In genomic region chr1:202380531-202380930, GRCh38 we compare ENCODE assay signal across 8 cellular contexts. TPM values are rescaled to one million over a fixed set of nuclear protein-coding genes. Genes with fewer than 3 reads are reported as not detected.
DNase-seq lines count a peak whose midpoint lies in the region; ATAC-seq, FAIRE-seq and TF ChIP-seq lines count a peak whose summit lies in the region.
"Not testable (repeated sequence)": the region's sequence is repeated elsewhere in the genome, so short reads cannot be mapped to it uniquely, and the experiment has no call there.

No MANE protein-coding gene starts in this region.

- H3K4me1 Mint-ChIP-seq in activated CD4-positive, alpha-beta T cell treated with anti-CD3 and anti-CD28 coated beads for 36 hours = peaks cover 23% of the 10 kb centered on the region
- H3K4me1 Mint-ChIP-seq in MCF 10A (ENCODE audit: insufficient read depth, unreplicated experiment) (peaks cover 41% of the 10 kb centered on the region), mesothelial cell of epicardium (peaks cover 22% of the 10 kb centered on the region), type B pancreatic cell (ENCODE audit: unreplicated experiment) (peaks cover 21% of the 10 kb centered on the region)

- not testable (repeated sequence) for H3K27ac ChIP-seq in C4-2B

- POLR2A ChIA-PET in activated CD4-positive, alpha-beta T cell treated with anti-CD3 and anti-CD28 coated beads for 36 hours (lab: Charles Lee) = not testable (repeated sequence)
- POLR2A ChIA-PET in MCF 10A (lab: Yijun Ruan, JAX) = interaction anchor here (1.1 kb wide), 1 partner anchor 13 kb away, joined by 3 read pairs; no protein-coding TSS in a partner anchor

- H3K9me3 Mint-ChIP-seq in activated CD4-positive, alpha-beta T cell treated with anti-CD3 and anti-CD28 coated beads for 36 hours (ENCODE audit: low read depth); mesothelial cell of epicardium; type B pancreatic cell: not testable (repeated sequence)
- H3K9me3 Mint-ChIP-seq in MCF 10A (ENCODE audit: unreplicated experiment) = peaks cover 19% of the 10 kb centered on the region

- peak; percentile 12 for ATAC-seq in activated CD4-positive, alpha-beta T cell treated with anti-CD3 and anti-CD28 coated beads for 36 hours

- H3K27ac Mint-ChIP-seq in activated CD4-positive, alpha-beta T cell treated with anti-CD3 and anti-CD28 coated beads for 36 hours = peak overlapping the region; percentile 30
- H3K27ac Mint-ChIP-seq in MCF 10A (ENCODE audit: low read depth, unreplicated experiment) (peak overlapping the region; percentile 10), mesothelial cell of epicardium (peak overlapping the region; percentile 70), type B pancreatic cell (peak overlapping the region; percentile 89)

- H3K27me3 Mint-ChIP-seq in activated CD4-positive, alpha-beta T cell treated with anti-CD3 and anti-CD28 coated beads for 36 hours; MCF 10A (ENCODE audit: insufficient read depth, unreplicated experiment); mesothelial cell of epicardium (ENCODE audit: low read depth); type B pancreatic cell: not testable (repeated sequence)

- intact Hi-C loops in activated CD4-positive, alpha-beta T cell treated with anti-CD3 and anti-CD28 coated beads for 36 hours (cut with DNase I, micrococcal nuclease); MCF 10A (cut with micrococcal nuclease): not testable (repeated sequence)

- DNase-seq in H54 (ENCODE audit: insufficient read length, low spot score); activated CD4-positive, alpha-beta T cell treated with anti-CD3 and anti-CD28 coated beads for 36 hours; MCF 10A (ENCODE audit: unreplicated experiment); mesothelial cell of epicardium (ENCODE audit: low spot score in 2 of 2, unreplicated experiment in 2 of 2); type B pancreatic cell (ENCODE audit: extremely low spot score, unreplicated experiment): not testable (repeated sequence)
- DNase-seq in LoVo (ENCODE audit: low spot score) = peak; percentile 2
- DNase-seq in glomerular visceral epithelial cell (ENCODE audit: extremely low spot score) = peak; percentile 62

- BruUV-seq in MCF 10A (replicated peaks; lab: Mats Ljungman, UMichigan) = not testable (repeated sequence)

- not testable (repeated sequence) for H3K36me3 Mint-ChIP-seq in activated CD4-positive, alpha-beta T cell treated with anti-CD3 and anti-CD28 coated beads for 36 hours (ENCODE audit: low read depth); MCF 10A (ENCODE audit: insufficient read depth, unreplicated experiment); mesothelial cell of epicardium; type B pancreatic cell

- CTCF ChIA-PET in activated CD4-positive, alpha-beta T cell treated with anti-CD3 and anti-CD28 coated beads for 36 hours (lab: Charles Lee) = interaction anchor here (1.1 kb wide), 1 partner anchor 22 kb away, joined by 3 read pairs; no protein-coding TSS in a partner anchor
- CTCF ChIA-PET in MCF 10A (lab: Yijun Ruan, JAX) = interaction anchor here (1.1 kb wide), 1 partner anchor 20 kb away, joined by 3 read pairs; no protein-coding TSS in a partner anchor

- peak; percentile 57 for FAIRE-seq in H54 (lab: Jason Lieb, UNC)

- TF ChIP-seq POLR2A in H54 (IDR thresholded peaks at IDR 0.05; ENCODE audit: low read depth, low read length) = not testable (repeated sequence)

- H3K4me3 Mint-ChIP-seq in activated CD4-positive, alpha-beta T cell treated with anti-CD3 and anti-CD28 coated beads for 36 hours; MCF 10A (ENCODE audit: unreplicated experiment); mesothelial cell of epicardium: not testable (repeated sequence)
- H3K4me3 Mint-ChIP-seq in type B pancreatic cell = peak overlapping the region; percentile 82

- TF ChIP-seq CTCF in C4-2B (conservative IDR thresholded peaks at IDR 0.05) = peak; percentile 45
- TF ChIP-seq CTCF in MCF 10A (IDR thresholded peaks at IDR 0.05; ENCODE audit: unreplicated experiment); mesothelial cell of epicardium (IDR thresholded peaks at IDR 0.05; ENCODE audit: unreplicated experiment); type B pancreatic cell (conservative IDR thresholded peaks at IDR 0.05): not testable (repeated sequence)

RNA-seq across cellular contexts. Expression of gene PPP1R12B, which starts 32.0 kb away (rescaled TPM):
- 10 to 100 TPM; 10.3 to 13.2 TPM for total RNA-seq in activated CD4-positive, alpha-beta T cell treated with anti-CD3 and anti-CD28 coated beads for 36 hours
- total RNA-seq in MCF 10A (2022) (31.1 and 33.8 TPM in 2 replicates), mesothelial cell of epicardium (52.9 to 61.6 TPM (median 53.2 TPM) in 3 replicates), type B pancreatic cell (ENCODE audit: low replicate concordance) (22.2 and 31.2 TPM in 2 replicates)

RNA-seq across cellular contexts. Expression of gene UBE2T, which starts 38.8 kb away (rescaled TPM):
- 100 to 1,000 TPM; 101 to 116 TPM for total RNA-seq in activated CD4-positive, alpha-beta T cell treated with anti-CD3 and anti-CD28 coated beads for 36 hours
- total RNA-seq in MCF 10A (2022) (29.1 and 31.9 TPM in 2 replicates), mesothelial cell of epicardium (18.6 to 21.0 TPM (median 19.4 TPM) in 3 replicates), type B pancreatic cell (ENCODE audit: low replicate concordance) (21.5 and 39.1 TPM in 2 replicates)

Comparison
In these comparisons a context has a peak if more than half of its experiments do, and no peak if none do; other contexts are left out.
1. H3K27ac Mint-ChIP-seq: peak in every context shown above with its lines; median percentile 89 in type B pancreatic cell; 70 in mesothelial cell of epicardium; 30 in activated CD4-positive, alpha-beta T cell treated with anti-CD3 and anti-CD28 coated beads for 36 hours; 10 in MCF 10A.